ENCODE assay signal across 8 cellular contexts in genomic region chr10:124539935-124540641, GRCh38.
DNase-seq lines count a peak whose midpoint lies in the region; ATAC-seq and TF ChIP-seq lines count a peak whose summit lies in the region.

No MANE protein-coding gene starts in this region.

- in situ Hi-C loops in Panc1 (cut with HindIII; ENCODE audit: low pct_unique_long_range_greater_than_20kb, low sequenced_read_pairs) = no loop called here

- H3K4me1 ChIP-seq in Panc1 (ENCODE audit: control insufficient read depth, insufficient read depth, low read length) = no peaks in the 10 kb centered on the region

- H3K27ac Mint-ChIP-seq in Calu3 (ENCODE audit: unreplicated experiment) = no peak overlapping the region
- H3K27ac Mint-ChIP-seq in glutamatergic neuron (ENCODE audit: unreplicated experiment) = no peak overlapping the region

- H3K36me3 ChIP-seq in H7 (replicated peaks; ENCODE audit: control insufficient read depth, insufficient read depth, low read length) = no peaks in the 10 kb centered on the region
- H3K36me3 ChIP-seq in Panc1 (ENCODE audit: control insufficient read depth, insufficient read depth, low read length) = no peaks in the 10 kb centered on the region

- H3K9me3 Mint-ChIP-seq in Calu3 (ENCODE audit: low read depth, unreplicated experiment) (no peaks in the 10 kb centered on the region), glutamatergic neuron (ENCODE audit: unreplicated experiment) (no peaks in the 10 kb centered on the region)

- BruUV-seq in Calu3 (replicated peaks; lab: Mats Ljungman, UMichigan) (no TSS peak), Panc1 (replicated peaks; lab: Mats Ljungman, UMichigan) (no TSS peak)

- POLR2A ChIA-PET in Panc1 (lab: Charles Lee) = no interaction called here

- H3K27me3 ChIP-seq in H7 (ENCODE audit: control insufficient read depth, insufficient read depth, low read length) = no peaks in the 10 kb centered on the region
- no peaks in the 10 kb centered on the region for H3K27me3 ChIP-seq in Panc1 (ENCODE audit: control insufficient read depth, insufficient read depth, low read length)

- ATAC-seq in Panc1 (peak; percentile 75), HG03097 (IDR thresholded peaks at IDR 0.05; ENCODE audit: low FRiP score, unreplicated experiment) (no peak)

- H3K27me3 Mint-ChIP-seq in Calu3 (ENCODE audit: unreplicated experiment) (no peaks in the 10 kb centered on the region), glutamatergic neuron (ENCODE audit: unreplicated experiment) (peaks cover 1% of the 10 kb centered on the region)

- no peak overlapping the region for H3K27ac ChIP-seq in Panc1 (ENCODE audit: low read length)

- H3K4me1 Mint-ChIP-seq in Calu3 (ENCODE audit: low read depth, unreplicated experiment) (no peaks in the 10 kb centered on the region), glutamatergic neuron (ENCODE audit: low read depth, unreplicated experiment) (peaks cover 2% of the 10 kb centered on the region)

- CTCF ChIA-PET in Calu3 (lab: Charles Lee) (interaction anchor here (0.6 to 2.5 kb wide), 2 partner anchors 201 to 205 kb away, joined by 7 to 9 read pairs; no protein-coding TSS in a partner anchor), Panc1 (lab: Charles Lee) (interaction anchor here (0.6 to 1.9 kb wide), 4 partner anchors 25 to 205 kb away, joined by 3 to 9 read pairs (median 4); partner anchors contain the start of gene LHPP)

- H3K4me3 ChIP-seq in H7 (ENCODE audit: insufficient read depth, low read depth, low read length) (no peak overlapping the region), Panc1 (ENCODE audit: low read depth in 2 of 2, low read length in 2 of 2) (no peak overlapping the region), retinal pigment epithelial cell (ENCODE audit: low read length) (no peak overlapping the region)

- intact Hi-C loops in Calu3 (cut with micrococcal nuclease; ENCODE audit: unreplicated experiment) (loop anchor here (1.0 kb wide), 1 partner anchor 201 kb away; no protein-coding TSS in a partner anchor), Panc1 (cut with micrococcal nuclease; ENCODE audit: unreplicated experiment) (loop anchor here (2.0 to 10.0 kb wide), 2 partner anchors 201 to 285 kb away; no protein-coding TSS in a partner anchor)

- no peaks in the 10 kb centered on the region for H3K9me3 ChIP-seq in Panc1 (ENCODE audit: control insufficient read depth, insufficient read depth, low read depth, low read length)

- TF ChIP-seq CTCF in Calu3 (IDR thresholded peaks at IDR 0.05; ENCODE audit: unreplicated experiment) (peak; percentile 51), Panc1 (IDR thresholded peaks at IDR 0.05) (peak; percentile 96), glutamatergic neuron (IDR thresholded peaks at IDR 0.05; ENCODE audit: partially characterized antibody, unreplicated experiment) (peak; percentile 75), retinal pigment epithelial cell (conservative IDR thresholded peaks at IDR 0.05; ENCODE audit: low read depth, low read length) (peak; percentile 85)

- no peak overlapping the region for H3K4me3 Mint-ChIP-seq in Calu3 (ENCODE audit: low read depth, unreplicated experiment)
- no peak overlapping the region for H3K4me3 Mint-ChIP-seq in glutamatergic neuron (ENCODE audit: unreplicated experiment)

- no peaks in the 10 kb centered on the region for H3K36me3 Mint-ChIP-seq in Calu3 (ENCODE audit: insufficient read depth, unreplicated experiment)
- H3K36me3 Mint-ChIP-seq in glutamatergic neuron (ENCODE audit: unreplicated experiment) = no peaks in the 10 kb centered on the region

- DNase-seq in Calu3 (peak; percentile 62), H7 (peak; percentile 96), Panc1 (ENCODE audit: low read depth, low spot score) (no peak), glutamatergic neuron (peak; percentile 88), retinal pigment epithelial cell (ENCODE audit: low read depth) (no peak), cortex of kidney (lab: John Stamatoyannopoulos, UW) (no peak)
- DNase-seq in activated effector memory CD4-positive, alpha-beta T cell treated with Interleukin-2 at 50 U/mL for 16 hours = peak; percentile 52

Comparison
In these comparisons a context has a peak if more than half of its experiments do, and no peak if none do; other contexts are left out.
1. DNase-seq: peak in Calu3 (single experiment), H7 (single experiment), activated effector memory CD4-positive, alpha-beta T cell treated with Interleukin-2 at 50 U/mL for 16 hours (single experiment) and glutamatergic neuron (single experiment); none in Panc1 (single experiment), retinal pigment epithelial cell (single experiment) and cortex of kidney (single experiment).
2. Peak in every context shown above with its lines, with median percentiles within 50 percentile points of each other: CTCF ChIP-seq.